In the genomic region with DNA sequence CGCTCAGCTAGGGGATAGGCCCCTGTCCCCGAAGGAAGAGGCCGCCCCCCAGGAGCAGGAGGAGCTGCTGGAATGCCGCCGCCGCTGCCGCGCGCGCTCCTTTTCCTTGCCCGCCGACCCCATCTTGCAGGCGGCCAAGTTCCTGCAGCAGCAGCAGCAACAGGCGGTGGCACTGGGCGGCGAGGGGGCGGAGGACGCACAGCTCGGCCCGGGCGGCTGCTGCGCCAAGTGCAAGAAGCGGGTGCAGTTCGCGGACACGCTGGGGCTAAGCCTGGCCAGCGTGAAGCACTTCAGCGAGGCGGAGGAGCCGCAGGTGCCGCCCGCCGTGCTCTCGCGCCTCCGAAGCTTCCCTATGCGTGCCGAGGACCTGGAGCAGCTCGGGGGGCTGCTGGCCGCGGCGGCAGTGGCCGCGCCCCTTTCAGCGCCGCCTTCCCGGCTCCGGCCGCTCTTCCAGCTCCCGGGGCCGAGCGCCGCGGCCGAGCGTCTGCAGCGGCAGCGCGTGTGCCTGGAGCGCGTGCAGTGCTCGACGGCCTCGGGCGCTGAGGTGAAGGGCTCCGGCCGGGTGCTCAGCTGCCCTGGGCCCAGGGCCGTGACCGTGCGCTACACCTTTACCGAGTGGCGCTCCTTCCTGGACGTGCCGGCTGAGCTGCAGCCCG, we compare ENCODE assay signal across 8 cellular contexts. TPM values are rescaled to one million over a fixed set of nuclear protein-coding genes. Genes with fewer than 3 reads are reported as not detected.
DNase-seq lines count a peak whose midpoint lies in the region; ATAC-seq, FAIRE-seq and TF ChIP-seq lines count a peak whose summit lies in the region.

No MANE protein-coding gene starts in this region.

- H3K4me1 ChIP-seq in endothelial cell of umbilical vein (ENCODE audit: control insufficient read depth, extremely low read depth, insufficient read depth, low read length) (peaks cover 13% of the 10 kb centered on the region), muscle layer of duodenum (ENCODE audit: control insufficient read depth in 1 of 2, insufficient read depth in 2 of 2, low read length in 2 of 2) (peaks cover 0 to 14% of the 10 kb centered on the region in 2 donors)

- H3K4me3 ChIP-seq in endothelial cell of umbilical vein (replicated peaks in 1 of 3; ENCODE audit: insufficient read depth in 1 of 3, low read depth in 1 of 3, low read length in 3 of 3) (peak overlapping the region; percentile 55 to 69 (median 68)), muscle layer of duodenum (ENCODE audit: low read depth in 1 of 2, low read length in 2 of 2) (peak overlapping the region; percentile 55 to 87)

- FAIRE-seq in endothelial cell of umbilical vein (lab: Jason Lieb, UNC): peak; percentile 61

- intact Hi-C loops in endothelial cell of umbilical vein (cut with micrococcal nuclease): loop anchor here (1.0 to 2.0 kb wide), 3 partner anchors 31 to 81 kb away; partner anchors contain the start of gene RPP40

- POLR2A ChIA-PET in endothelial cell of umbilical vein (lab: Charles Lee): no interaction called here

- no TSS peak for BruUV-seq in endothelial cell of umbilical vein (replicated peaks; lab: Mats Ljungman, UMichigan)

- H3K27me3 ChIP-seq in endothelial cell of umbilical vein (ENCODE audit: control insufficient read depth in 2 of 2, insufficient read depth in 2 of 2, low read length in 2 of 2) (peaks cover 10 to 13% of the 10 kb centered on the region in 2 experiments), muscle layer of duodenum (ENCODE audit: low read depth, low read length) (no peaks in the 10 kb centered on the region)

- H2AFZ ChIP-seq in endothelial cell of umbilical vein (ENCODE audit: low read depth, low read length): peak overlapping the region; percentile 77

- ATAC-seq in GM21786 (IDR thresholded peaks at IDR 0.05; ENCODE audit: unreplicated experiment) (peak; percentile 21), GM18870 (IDR thresholded peaks at IDR 0.05; ENCODE audit: unreplicated experiment) (no peak), GM21423 (IDR thresholded peaks at IDR 0.05; ENCODE audit: unreplicated experiment) (no peak)

- H3K9me3 ChIP-seq in endothelial cell of umbilical vein (replicated peaks; ENCODE audit: control insufficient read depth, insufficient read depth, low read length) (no peaks in the 10 kb centered on the region), muscle layer of duodenum (ENCODE audit: control insufficient read depth in 1 of 2, low read length in 2 of 2) (no peaks in the 10 kb centered on the region)

- H4K20me1 ChIP-seq in endothelial cell of umbilical vein (replicated peaks; ENCODE audit: control insufficient read depth, extremely low read depth, insufficient read depth, low read length): no peaks in the 10 kb centered on the region

- H3K27ac ChIP-seq in endothelial cell of umbilical vein (ENCODE audit: insufficient read depth, low read depth, low read length) (no peak overlapping the region), muscle layer of duodenum (ENCODE audit: low read length) (no peak overlapping the region)

- TF ChIP-seq POLR2A in endothelial cell of umbilical vein (IDR thresholded peaks at IDR 0.05; ENCODE audit: low read depth, low read length): no peak

- no peak for TF ChIP-seq CTCF in endothelial cell of umbilical vein (IDR thresholded peaks at IDR 0.05; ENCODE audit: extremely low read depth in 1 of 2, insufficient read depth in 1 of 2, low read depth in 1 of 2, low read length in 2 of 2)

- no peaks in the 10 kb centered on the region for H3K36me3 ChIP-seq in endothelial cell of umbilical vein (ENCODE audit: control insufficient read depth in 2 of 2, extremely low read depth in 1 of 2, insufficient read depth in 2 of 2, low read length in 2 of 2)
- H3K36me3 ChIP-seq in muscle layer of duodenum (ENCODE audit: control insufficient read depth in 1 of 2, insufficient read depth in 2 of 2, low read length in 2 of 2): no peaks in the 10 kb centered on the region

- H3K9ac ChIP-seq in endothelial cell of umbilical vein (replicated peaks; ENCODE audit: extremely low read depth, insufficient read depth, low read length): no peak overlapping the region

- no peaks in the 10 kb centered on the region for H3K79me2 ChIP-seq in endothelial cell of umbilical vein (ENCODE audit: control insufficient read depth, insufficient read depth, low read length)

- DNase-seq in COLO668 (lab: John Stamatoyannopoulos, UW; ENCODE audit: unreplicated experiment) (peak; percentile 50), NOMO-1 treated with DMSO at 0.1 percent for 48 hours (lab: John Stamatoyannopoulos, UW; ENCODE audit: unreplicated experiment) (peak; percentile 30), endothelial cell of umbilical vein (ENCODE audit: low read depth, low spot score) (peak; percentile 70), NCI-H2107 (lab: John Stamatoyannopoulos, UW) (no peak)

- H3K9me1 ChIP-seq in endothelial cell of umbilical vein (replicated peaks; ENCODE audit: control insufficient read depth, extremely low read depth, insufficient read depth, low read length): no peaks in the 10 kb centered on the region

- CTCF ChIA-PET in endothelial cell of umbilical vein (lab: Charles Lee): interaction anchor here (0.6 to 1.5 kb wide), 8 partner anchors 10 to 294 kb away, joined by 3 to 5 read pairs (median 4); partner anchors contain the start of gene RPP40

- peak overlapping the region; percentile 86 for H3K4me2 ChIP-seq in endothelial cell of umbilical vein (ENCODE audit: insufficient read depth, low read length)

- dilution Hi-C loops in endothelial cell of umbilical vein (cut with MboI; ENCODE audit: extremely low pct_ligation_motif_present, low sequenced_read_pairs): no loop called here

TF ChIP-seq in endothelial cell of umbilical vein, 7 proteins besides CTCF, POLR2A, EP300 and RAD21:
- TF ChIP-seq MYC (IDR thresholded peaks at IDR 0.05; ENCODE audit: low read depth, low read length) (no peak), FOS (IDR thresholded peaks at IDR 0.05; ENCODE audit: borderline replicate concordance, insufficient read depth, low read length) (no peak), JUN (IDR thresholded peaks at IDR 0.05; ENCODE audit: borderline replicate concordance, insufficient read depth, insufficient read length, low read depth) (no peak), GATA2 (IDR thresholded peaks at IDR 0.05; ENCODE audit: insufficient read depth, insufficient read length, low read depth, low read length) (no peak), EZH2 (IDR thresholded peaks at IDR 0.05; ENCODE audit: borderline replicate concordance, low read depth, low read length, severe bottlenecking) (no peak), POLR2AphosphoS5 (IDR thresholded peaks at IDR 0.05; ENCODE audit: insufficient read depth, low read depth, low read length) (no peak)
- TF ChIP-seq, protein P1, sequence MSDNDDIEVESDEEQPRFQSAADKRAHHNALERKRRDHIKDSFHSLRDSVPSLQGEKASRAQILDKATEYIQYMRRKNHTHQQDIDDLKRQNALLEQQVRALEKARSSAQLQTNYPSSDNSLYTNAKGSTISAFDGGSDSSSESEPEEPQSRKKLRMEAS (IDR thresholded peaks at IDR 0.05; ENCODE audit: insufficient read depth, insufficient read length): no peak

RNA-seq across cellular contexts. Expression of gene PPP1R3G, which starts 0.6 kb away (rescaled TPM):
- 0.07 and 0.09 TPM in 2 replicates for total RNA-seq in endothelial cell of umbilical vein
- 0.03 and 0.04 TPM in 2 replicates for polyA plus RNA-seq in endothelial cell of umbilical vein
- 0.01 and 0.04 TPM in 2 replicates for polyA plus RNA-seq in endothelial cell of umbilical vein (2011; cell fraction: cytosol; rRNA removed)
- 0.04 TPM in 1 of 2 replicates, not detected in the other for polyA plus RNA-seq in endothelial cell of umbilical vein (2011; cell fraction: nucleus; rRNA removed)
- polyA plus RNA-seq in endothelial cell of umbilical vein (2012): 0.04 TPM in 2 replicates
- polyA minus RNA-seq in endothelial cell of umbilical vein: 0.05 and 0.13 TPM in 2 replicates
- polyA minus RNA-seq in endothelial cell of umbilical vein (2011; cell fraction: cytosol; rRNA and poly(A)+ RNA removed): 0.31 TPM
- polyA minus RNA-seq in endothelial cell of umbilical vein (2011; cell fraction: nucleus; rRNA and poly(A)+ RNA removed): 0.10 TPM in 1 of 2 replicates, not detected in the other
